2 cellular contexts compared by ENCODE assay signal in the genomic region with DNA sequence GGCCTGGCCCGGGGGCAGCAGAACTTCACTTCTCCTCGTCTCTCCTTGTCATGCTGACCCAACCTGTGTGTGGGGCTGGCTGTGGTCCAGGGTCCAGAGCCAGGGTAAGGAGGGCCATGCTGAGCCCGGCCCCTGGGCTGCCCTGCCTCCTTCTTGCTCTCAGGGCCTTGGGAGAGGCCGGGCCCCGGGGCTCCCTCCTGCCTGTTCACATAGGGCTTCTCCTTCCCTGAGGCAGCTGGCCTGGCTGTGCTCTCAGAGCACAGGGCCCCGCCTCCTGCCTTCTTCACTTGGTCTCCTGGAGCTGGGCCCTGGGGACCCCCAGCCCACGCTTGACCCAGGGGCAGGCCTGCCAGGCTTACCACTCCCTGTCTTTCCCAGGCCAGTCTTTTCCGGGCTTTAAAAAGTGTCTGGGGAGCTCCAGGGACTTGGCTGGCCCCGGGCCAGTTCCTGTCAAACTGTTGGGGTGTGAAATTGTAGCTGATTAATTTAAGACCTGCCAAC.
TF ChIP-seq lines count a peak whose summit lies in the region.

No MANE protein-coding gene starts in this region.

TF ChIP-seq in HepG2, 621 proteins besides CTCF, POLR2A, EP300 and RAD21 (continued from another document):
- TF ChIP-seq, protein P1, sequence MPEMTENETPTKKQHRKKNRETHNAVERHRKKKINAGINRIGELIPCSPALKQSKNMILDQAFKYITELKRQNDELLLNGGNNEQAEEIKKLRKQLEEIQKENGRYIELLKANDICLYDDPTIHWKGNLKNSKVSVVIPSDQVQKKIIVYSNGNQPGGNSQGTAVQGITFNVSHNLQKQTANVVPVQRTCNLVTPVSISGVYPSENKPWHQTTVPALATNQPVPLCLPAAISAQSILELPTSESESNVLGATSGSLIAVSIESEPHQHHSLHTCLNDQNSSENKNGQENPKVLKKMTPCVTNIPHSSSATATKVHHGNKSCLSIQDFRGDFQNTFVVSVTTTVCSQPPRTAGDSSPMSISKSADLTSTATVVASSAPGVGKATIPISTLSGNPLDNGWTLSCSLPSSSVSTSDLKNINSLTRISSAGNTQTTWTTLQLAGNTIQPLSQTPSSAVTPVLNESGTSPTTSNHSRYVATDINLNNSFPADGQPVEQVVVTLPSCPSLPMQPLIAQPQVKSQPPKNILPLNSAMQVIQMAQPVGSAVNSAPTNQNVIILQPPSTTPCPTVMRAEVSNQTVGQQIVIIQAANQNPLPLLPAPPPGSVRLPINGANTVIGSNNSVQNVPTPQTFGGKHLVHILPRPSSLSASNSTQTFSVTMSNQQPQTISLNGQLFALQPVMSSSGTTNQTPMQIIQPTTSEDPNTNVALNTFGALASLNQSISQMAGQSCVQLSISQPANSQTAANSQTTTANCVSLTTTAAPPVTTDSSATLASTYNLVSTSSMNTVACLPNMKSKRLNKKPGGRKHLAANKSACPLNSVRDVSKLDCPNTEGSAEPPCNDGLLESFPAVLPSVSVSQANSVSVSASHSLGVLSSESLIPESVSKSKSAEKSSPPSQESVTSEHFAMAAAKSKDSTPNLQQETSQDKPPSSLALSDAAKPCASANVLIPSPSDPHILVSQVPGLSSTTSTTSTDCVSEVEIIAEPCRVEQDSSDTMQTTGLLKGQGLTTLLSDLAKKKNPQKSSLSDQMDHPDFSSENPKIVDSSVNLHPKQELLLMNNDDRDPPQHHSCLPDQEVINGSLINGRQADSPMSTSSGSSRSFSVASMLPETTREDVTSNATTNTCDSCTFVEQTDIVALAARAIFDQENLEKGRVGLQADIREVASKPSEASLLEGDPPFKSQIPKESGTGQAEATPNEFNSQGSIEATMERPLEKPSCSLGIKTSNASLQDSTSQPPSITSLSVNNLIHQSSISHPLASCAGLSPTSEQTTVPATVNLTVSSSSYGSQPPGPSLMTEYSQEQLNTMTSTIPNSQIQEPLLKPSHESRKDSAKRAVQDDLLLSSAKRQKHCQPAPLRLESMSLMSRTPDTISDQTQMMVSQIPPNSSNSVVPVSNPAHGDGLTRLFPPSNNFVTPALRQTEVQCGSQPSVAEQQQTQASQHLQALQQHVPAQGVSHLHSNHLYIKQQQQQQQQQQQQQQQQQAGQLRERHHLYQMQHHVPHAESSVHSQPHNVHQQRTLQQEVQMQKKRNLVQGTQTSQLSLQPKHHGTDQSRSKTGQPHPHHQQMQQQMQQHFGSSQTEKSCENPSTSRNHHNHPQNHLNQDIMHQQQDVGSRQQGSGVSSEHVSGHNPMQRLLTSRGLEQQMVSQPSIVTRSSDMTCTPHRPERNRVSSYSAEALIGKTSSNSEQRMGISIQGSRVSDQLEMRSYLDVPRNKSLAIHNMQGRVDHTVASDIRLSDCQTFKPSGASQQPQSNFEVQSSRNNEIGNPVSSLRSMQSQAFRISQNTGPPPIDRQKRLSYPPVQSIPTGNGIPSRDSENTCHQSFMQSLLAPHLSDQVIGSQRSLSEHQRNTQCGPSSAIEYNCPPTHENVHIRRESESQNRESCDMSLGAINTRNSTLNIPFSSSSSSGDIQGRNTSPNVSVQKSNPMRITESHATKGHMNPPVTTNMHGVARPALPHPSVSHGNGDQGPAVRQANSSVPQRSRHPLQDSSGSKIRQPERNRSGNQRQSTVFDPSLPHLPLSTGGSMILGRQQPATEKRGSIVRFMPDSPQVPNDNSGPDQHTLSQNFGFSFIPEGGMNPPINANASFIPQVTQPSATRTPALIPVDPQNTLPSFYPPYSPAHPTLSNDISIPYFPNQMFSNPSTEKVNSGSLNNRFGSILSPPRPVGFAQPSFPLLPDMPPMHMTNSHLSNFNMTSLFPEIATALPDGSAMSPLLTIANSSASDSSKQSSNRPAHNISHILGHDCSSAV (CRISPR knock-in tag; IDR thresholded peaks at IDR 0.05; ENCODE audit: borderline replicate concordance): no peak

TF ChIP-seq in GM23338, 12 proteins besides CTCF, POLR2A, EP300 and RAD21 (continued from another document):
- TF ChIP-seq, protein P2, sequence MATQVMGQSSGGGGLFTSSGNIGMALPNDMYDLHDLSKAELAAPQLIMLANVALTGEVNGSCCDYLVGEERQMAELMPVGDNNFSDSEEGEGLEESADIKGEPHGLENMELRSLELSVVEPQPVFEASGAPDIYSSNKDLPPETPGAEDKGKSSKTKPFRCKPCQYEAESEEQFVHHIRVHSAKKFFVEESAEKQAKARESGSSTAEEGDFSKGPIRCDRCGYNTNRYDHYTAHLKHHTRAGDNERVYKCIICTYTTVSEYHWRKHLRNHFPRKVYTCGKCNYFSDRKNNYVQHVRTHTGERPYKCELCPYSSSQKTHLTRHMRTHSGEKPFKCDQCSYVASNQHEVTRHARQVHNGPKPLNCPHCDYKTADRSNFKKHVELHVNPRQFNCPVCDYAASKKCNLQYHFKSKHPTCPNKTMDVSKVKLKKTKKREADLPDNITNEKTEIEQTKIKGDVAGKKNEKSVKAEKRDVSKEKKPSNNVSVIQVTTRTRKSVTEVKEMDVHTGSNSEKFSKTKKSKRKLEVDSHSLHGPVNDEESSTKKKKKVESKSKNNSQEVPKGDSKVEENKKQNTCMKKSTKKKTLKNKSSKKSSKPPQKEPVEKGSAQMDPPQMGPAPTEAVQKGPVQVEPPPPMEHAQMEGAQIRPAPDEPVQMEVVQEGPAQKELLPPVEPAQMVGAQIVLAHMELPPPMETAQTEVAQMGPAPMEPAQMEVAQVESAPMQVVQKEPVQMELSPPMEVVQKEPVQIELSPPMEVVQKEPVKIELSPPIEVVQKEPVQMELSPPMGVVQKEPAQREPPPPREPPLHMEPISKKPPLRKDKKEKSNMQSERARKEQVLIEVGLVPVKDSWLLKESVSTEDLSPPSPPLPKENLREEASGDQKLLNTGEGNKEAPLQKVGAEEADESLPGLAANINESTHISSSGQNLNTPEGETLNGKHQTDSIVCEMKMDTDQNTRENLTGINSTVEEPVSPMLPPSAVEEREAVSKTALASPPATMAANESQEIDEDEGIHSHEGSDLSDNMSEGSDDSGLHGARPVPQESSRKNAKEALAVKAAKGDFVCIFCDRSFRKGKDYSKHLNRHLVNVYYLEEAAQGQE (IDR thresholded peaks at IDR 0.05; ENCODE audit: unreplicated experiment): no peak
- TF ChIP-seq ZNF114 (CRISPR knock-in tag; IDR thresholded peaks at IDR 0.05) (no peak), EZH2phosphoT487 (IDR thresholded peaks at IDR 0.05; ENCODE audit: unreplicated experiment) (no peak), POLR2AphosphoS5 (IDR thresholded peaks at IDR 0.05; ENCODE audit: low read depth) (no peak), ZNF331 (CRISPR knock-in tag; IDR thresholded peaks at IDR 0.05; ENCODE audit: low read depth) (no peak), STAT1 (IDR thresholded peaks at IDR 0.05; ENCODE audit: unreplicated experiment) (no peak)
- TF ChIP-seq, protein P3, sequence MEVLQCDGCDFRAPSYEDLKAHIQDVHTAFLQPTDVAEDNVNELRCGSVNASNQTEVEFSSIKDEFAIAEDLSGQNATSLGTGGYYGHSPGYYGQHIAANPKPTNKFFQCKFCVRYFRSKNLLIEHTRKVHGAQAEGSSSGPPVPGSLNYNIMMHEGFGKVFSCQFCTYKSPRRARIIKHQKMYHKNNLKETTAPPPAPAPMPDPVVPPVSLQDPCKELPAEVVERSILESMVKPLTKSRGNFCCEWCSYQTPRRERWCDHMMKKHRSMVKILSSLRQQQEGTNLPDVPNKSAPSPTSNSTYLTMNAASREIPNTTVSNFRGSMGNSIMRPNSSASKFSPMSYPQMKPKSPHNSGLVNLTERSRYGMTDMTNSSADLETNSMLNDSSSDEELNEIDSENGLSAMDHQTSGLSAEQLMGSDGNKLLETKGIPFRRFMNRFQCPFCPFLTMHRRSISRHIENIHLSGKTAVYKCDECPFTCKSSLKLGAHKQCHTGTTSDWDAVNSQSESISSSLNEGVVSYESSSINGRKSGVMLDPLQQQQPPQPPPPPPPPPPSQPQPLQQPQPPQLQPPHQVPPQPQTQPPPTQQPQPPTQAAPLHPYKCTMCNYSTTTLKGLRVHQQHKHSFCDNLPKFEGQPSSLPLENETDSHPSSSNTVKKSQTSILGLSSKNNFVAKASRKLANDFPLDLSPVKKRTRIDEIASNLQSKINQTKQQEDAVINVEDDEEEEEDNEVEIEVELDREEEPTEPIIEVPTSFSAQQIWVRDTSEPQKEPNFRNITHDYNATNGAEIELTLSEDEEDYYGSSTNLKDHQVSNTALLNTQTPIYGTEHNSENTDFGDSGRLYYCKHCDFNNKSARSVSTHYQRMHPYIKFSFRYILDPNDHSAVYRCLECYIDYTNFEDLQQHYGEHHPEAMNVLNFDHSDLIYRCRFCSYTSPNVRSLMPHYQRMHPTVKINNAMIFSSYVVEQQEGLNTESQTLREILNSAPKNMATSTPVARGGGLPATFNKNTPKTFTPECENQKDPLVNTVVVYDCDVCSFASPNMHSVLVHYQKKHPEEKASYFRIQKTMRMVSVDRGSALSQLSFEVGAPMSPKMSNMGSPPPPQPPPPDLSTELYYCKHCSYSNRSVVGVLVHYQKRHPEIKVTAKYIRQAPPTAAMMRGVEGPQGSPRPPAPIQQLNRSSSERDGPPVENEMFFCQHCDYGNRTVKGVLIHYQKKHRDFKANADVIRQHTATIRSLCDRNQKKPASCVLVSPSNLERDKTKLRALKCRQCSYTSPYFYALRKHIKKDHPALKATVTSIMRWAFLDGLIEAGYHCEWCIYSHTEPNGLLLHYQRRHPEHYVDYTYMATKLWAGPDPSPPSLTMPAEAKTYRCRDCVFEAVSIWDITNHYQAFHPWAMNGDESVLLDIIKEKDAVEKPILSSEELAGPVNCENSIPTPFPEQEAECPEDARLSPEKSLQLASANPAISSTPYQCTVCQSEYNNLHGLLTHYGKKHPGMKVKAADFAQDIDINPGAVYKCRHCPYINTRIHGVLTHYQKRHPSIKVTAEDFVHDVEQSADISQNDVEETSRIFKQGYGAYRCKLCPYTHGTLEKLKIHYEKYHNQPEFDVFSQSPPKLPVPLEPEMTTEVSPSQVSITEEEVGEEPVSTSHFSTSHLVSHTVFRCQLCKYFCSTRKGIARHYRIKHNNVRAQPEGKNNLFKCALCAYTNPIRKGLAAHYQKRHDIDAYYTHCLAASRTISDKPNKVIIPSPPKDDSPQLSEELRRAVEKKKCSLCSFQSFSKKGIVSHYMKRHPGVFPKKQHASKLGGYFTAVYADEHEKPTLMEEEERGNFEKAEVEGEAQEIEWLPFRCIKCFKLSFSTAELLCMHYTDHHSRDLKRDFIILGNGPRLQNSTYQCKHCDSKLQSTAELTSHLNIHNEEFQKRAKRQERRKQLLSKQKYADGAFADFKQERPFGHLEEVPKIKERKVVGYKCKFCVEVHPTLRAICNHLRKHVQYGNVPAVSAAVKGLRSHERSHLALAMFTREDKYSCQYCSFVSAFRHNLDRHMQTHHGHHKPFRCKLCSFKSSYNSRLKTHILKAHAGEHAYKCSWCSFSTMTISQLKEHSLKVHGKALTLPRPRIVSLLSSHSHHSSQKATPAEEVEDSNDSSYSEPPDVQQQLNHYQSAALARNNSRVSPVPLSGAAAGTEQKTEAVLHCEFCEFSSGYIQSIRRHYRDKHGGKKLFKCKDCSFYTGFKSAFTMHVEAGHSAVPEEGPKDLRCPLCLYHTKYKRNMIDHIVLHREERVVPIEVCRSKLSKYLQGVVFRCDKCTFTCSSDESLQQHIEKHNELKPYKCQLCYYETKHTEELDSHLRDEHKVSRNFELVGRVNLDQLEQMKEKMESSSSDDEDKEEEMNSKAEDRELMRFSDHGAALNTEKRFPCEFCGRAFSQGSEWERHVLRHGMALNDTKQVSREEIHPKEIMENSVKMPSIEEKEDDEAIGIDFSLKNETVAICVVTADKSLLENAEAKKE (CRISPR knock-in tag; IDR thresholded peaks at IDR 0.05): no peak
